8 cellular contexts compared by ENCODE assay signal in genomic region chr19:46850228-46851203, GRCh38. TPM values are rescaled to one million over a fixed set of nuclear protein-coding genes. Genes with fewer than 3 reads are reported as not detected.
DNase-seq lines count a peak whose midpoint lies in the region; ATAC-seq and TF ChIP-seq lines count a peak whose summit lies in the region.

Gene AP2S1, minus strand, starts transcription at chr19:46850846. Its CDS starts 80 bp downstream, at chr19:46850766.

- H3K4me3 ChIP-seq in H7 (ENCODE audit: insufficient read depth, low read depth, low read length) (peak within 1 kb of the TSS; percentile 73), fibroblast of pulmonary artery (replicated peaks; ENCODE audit: low read depth, low read length) (peak within 1 kb of the TSS; percentile 82)

- no peaks in the 10 kb centered on the region for H3K36me3 Mint-ChIP-seq in natural killer cell treated with Interleukin-12 subunit alpha and Interleukin-12 subunit beta and Interleukin-15 and Interleukin-18, amount 100 ng/mL, for 72 hours

- peaks cover 26 to 29% of the 10 kb centered on the region in 2 donors for H3K4me1 Mint-ChIP-seq in natural killer cell treated with Interleukin-12 subunit alpha and Interleukin-12 subunit beta and Interleukin-15 and Interleukin-18, amount 100 ng/mL, for 72 hours (ENCODE audit: low read depth in 2 of 2)

- DNase-seq in ELF-1 (ENCODE audit: low read depth, low spot score) (peak; percentile 99), H7 (peak; percentile 96), M059J (ENCODE audit: low read depth) (peak; percentile 99), SHP77 (lab: John Stamatoyannopoulos, UW) (peak; percentile 98 to 99), fibroblast of pulmonary artery (ENCODE audit: low read depth) (peak; percentile 100)
- DNase-seq in activated effector memory CD4-positive, alpha-beta T cell treated with Interleukin-2 at 50 U/mL for 16 hours, result peak; percentile 89
- DNase-seq in natural killer cell treated with Interleukin-12 subunit alpha and Interleukin-12 subunit beta and Interleukin-15 and Interleukin-18, amount 100 ng/mL, for 72 hours (ENCODE audit: low spot score), result peak; percentile 95
- peak; percentile 91 for DNase-seq in stimulated activated naive CD8-positive, alpha-beta T cell treated with anti-CD3 and anti-CD28 coated beads, Interleukin-15, Interleukin-2, amounts not matched to agents 100 U/mL and 50 U/mL, for 24 hours

- no peaks in the 10 kb centered on the region; the same call in 1 of the 2 replicates for H3K36me3 ChIP-seq in H7 (replicated peaks; ENCODE audit: control insufficient read depth, insufficient read depth, low read length)

- H3K27ac Mint-ChIP-seq in natural killer cell treated with Interleukin-12 subunit alpha and Interleukin-12 subunit beta and Interleukin-15 and Interleukin-18, amount 100 ng/mL, for 72 hours, result peak within 1 kb of the TSS; percentile 60 to 82

- H3K9me3 Mint-ChIP-seq in natural killer cell treated with Interleukin-12 subunit alpha and Interleukin-12 subunit beta and Interleukin-15 and Interleukin-18, amount 100 ng/mL, for 72 hours, result no peaks in the 10 kb centered on the region

- TF ChIP-seq CTCF in fibroblast of pulmonary artery (IDR thresholded peaks at IDR 0.05; ENCODE audit: low read length, missing control alignments), result no peak

- H3K27me3 ChIP-seq in H7 (ENCODE audit: control insufficient read depth, insufficient read depth, low read length), result no peaks in the 10 kb centered on the region; the same call in 1 of the 2 replicates

- peak within 1 kb of the TSS; percentile 98 for H3K4me3 Mint-ChIP-seq in natural killer cell treated with Interleukin-12 subunit alpha and Interleukin-12 subunit beta and Interleukin-15 and Interleukin-18, amount 100 ng/mL, for 72 hours

- H3K27me3 Mint-ChIP-seq in natural killer cell treated with Interleukin-12 subunit alpha and Interleukin-12 subunit beta and Interleukin-15 and Interleukin-18, amount 100 ng/mL, for 72 hours, result no peaks in the 10 kb centered on the region

- peak; percentile 98 to 99 for ATAC-seq in natural killer cell treated with Interleukin-12 subunit alpha and Interleukin-12 subunit beta and Interleukin-15 and Interleukin-18, amount 100 ng/mL, for 72 hours
- ATAC-seq in stimulated activated naive CD8-positive, alpha-beta T cell treated with anti-CD3 and anti-CD28 coated beads, Interleukin-15, Interleukin-2, amounts not matched to agents 100 U/mL and 50 U/mL, for 24 hours, result peak; percentile 99

RNA-seq across cellular contexts. Expression of gene AP2S1, which starts in this region (rescaled TPM):
- 266 and 318 TPM in 2 replicates for total RNA-seq in H7 (2014; rRNA removed; shearing (Covaris generic))
- 365 and 428 TPM in 2 replicates for total RNA-seq in M059J (2014; rRNA removed; shearing (Covaris generic))
- 100 to 1,000 TPM in 1 of 2 donors, 10 to 100 TPM in 1; 94.3 to 130 TPM for total RNA-seq in natural killer cell treated with Interleukin-12 subunit alpha and Interleukin-12 subunit beta and Interleukin-15 and Interleukin-18, amount 100 ng/mL, for 72 hours

Comparison
In these comparisons a context has a peak if more than half of its experiments do, and no peak if none do; other contexts are left out.
1. Peak in every context shown above with its lines: DNase-seq, ATAC-seq and H3K4me3 ChIP-seq.